ENCODE assay signal across 8 cellular contexts in the genomic region with DNA sequence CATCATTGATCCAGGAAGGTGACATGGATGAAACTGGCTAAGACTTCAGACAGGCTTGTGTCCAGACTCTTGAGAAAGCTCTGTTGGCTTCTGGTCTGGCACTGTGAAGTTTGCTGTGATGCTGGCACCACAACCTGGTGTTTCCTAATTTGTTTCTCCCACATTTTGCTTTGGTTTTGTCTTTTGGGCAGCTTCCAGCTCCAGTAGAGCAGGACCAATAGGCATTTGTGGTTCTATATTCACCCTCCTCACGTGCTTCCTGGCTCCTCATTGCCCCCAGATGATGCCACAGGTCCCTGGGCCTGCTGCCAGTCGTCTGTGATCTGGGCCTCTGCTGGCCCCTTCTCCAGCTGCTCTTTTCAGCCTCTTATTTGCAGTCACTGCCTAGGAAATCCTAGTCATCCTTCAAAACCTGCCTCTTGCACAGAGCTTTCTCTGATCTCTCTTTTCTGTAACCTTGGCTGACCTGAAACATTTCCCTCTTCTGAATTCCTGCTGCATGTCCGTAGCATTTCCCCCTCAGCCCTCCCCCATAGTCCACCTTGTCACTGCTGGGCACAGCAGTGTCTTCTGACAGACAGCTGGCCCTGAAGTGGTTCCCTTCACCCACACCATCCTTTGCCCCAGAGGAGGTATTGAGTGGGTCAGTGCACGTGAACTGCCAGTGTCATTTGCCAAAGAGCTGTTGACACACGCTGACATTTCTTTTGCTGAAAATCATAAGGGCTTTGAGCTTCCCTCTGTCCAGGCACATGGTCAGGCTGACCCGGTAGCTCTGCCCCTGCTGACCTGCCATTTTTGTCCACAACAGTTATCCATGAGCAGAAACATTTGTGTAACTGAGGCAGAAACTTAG.
DNase-seq lines count a peak whose midpoint lies in the region; ATAC-seq and TF ChIP-seq lines count a peak whose summit lies in the region.

No MANE protein-coding gene starts in this region.

- peaks cover 46 to 52% (median 49%) of the 10 kb centered on the region in 10 experiments for H3K4me1 ChIP-seq in BLaER1 treated with 17β-estradiol and CSF1 and Interleukin-3, amounts not matched to agents 10 nM and 100 nM
- peaks cover 15 to 16% of the 10 kb centered on the region in 2 experiments for H3K4me1 ChIP-seq in neutrophil (ENCODE audit: control insufficient read depth in 1 of 2, insufficient read depth in 1 of 2, low read depth in 1 of 2, low read length in 1 of 2)
- no peaks in the 10 kb centered on the region for H3K4me1 ChIP-seq in colonic mucosa

- H3K9me3 Mint-ChIP-seq in WTC11: no peaks in the 10 kb centered on the region

- no peak overlapping the region for H3K4me3 ChIP-seq in BLaER1 treated with 17β-estradiol and CSF1 and Interleukin-3, amounts not matched to agents 10 nM and 100 nM
- H3K4me3 ChIP-seq in neutrophil (ENCODE audit: low read depth in 1 of 2, low read length in 1 of 2) (no peak overlapping the region), colonic mucosa (no peak overlapping the region)

- ATAC-seq in WTC11 (no peak), HG03097 (IDR thresholded peaks at IDR 0.05; ENCODE audit: low FRiP score, unreplicated experiment) (no peak)

- peak overlapping the region; percentile 50 to 83 (median 64) for H3K4me2 ChIP-seq in BLaER1 treated with 17β-estradiol and CSF1 and Interleukin-3, amounts not matched to agents 10 nM and 100 nM

- H3K27me3 Mint-ChIP-seq in WTC11 (ENCODE audit: low read depth): no peaks in the 10 kb centered on the region

- peaks cover 65 to 94% (median 84%) of the 10 kb centered on the region in 11 experiments for H3K36me3 ChIP-seq in BLaER1 treated with 17β-estradiol and CSF1 and Interleukin-3, amounts not matched to agents 10 nM and 100 nM
- H3K36me3 ChIP-seq in neutrophil: peaks cover 72% of the 10 kb centered on the region
- H3K36me3 ChIP-seq in colonic mucosa: no peaks in the 10 kb centered on the region

- POLR2A ChIA-PET in WTC11 (lab: Charles Lee): no interaction called here

- H3K27ac ChIP-seq in BLaER1 treated with 17β-estradiol and CSF1 and Interleukin-3, amounts not matched to agents 10 nM and 100 nM: peak overlapping the region in 7 of 11 experiments; percentile 0 to 54 (median 29); a peak in 12 of 22 replicates
- H3K27ac ChIP-seq in cingulate gyrus (ENCODE audit: low read depth, low read length) (peak overlapping the region; percentile 41), neutrophil (peak overlapping the region; percentile 43), colonic mucosa (no peak overlapping the region)

- H4K20me1 ChIP-seq in BLaER1 treated with 17β-estradiol and CSF1 and Interleukin-3, amounts not matched to agents 10 nM and 100 nM: peaks cover 37 to 98% (median 82%) of the 10 kb centered on the region in 11 experiments

- DNase-seq in NCI-H1694 (lab: John Stamatoyannopoulos, UW) (peak; percentile 84), WTC11 (ENCODE audit: low spot score) (no peak), colonic mucosa (no peak)
- no peak for DNase-seq in effector CD8-positive, alpha-beta T cell (lab: John Stamatoyannopoulos, UW)

- TF ChIP-seq CTCF in neutrophil (IDR thresholded peaks at IDR 0.05) (no peak), WTC11 (IDR thresholded peaks at IDR 0.05) (no peak), colonic mucosa (IDR thresholded peaks at IDR 0.05) (no peak)

- CTCF ChIA-PET in WTC11 (lab: Charles Lee): interaction anchor here (1.1 to 1.5 kb wide), 2 partner anchors 15 to 67 kb away, joined by 3 to 6 read pairs; no protein-coding TSS in a partner anchor

- no peaks in the 10 kb centered on the region for H3K9me3 ChIP-seq in BLaER1 treated with 17β-estradiol and CSF1 and Interleukin-3, amounts not matched to agents 10 nM and 100 nM (replicated peaks in 1 of 11)
- H3K9me3 ChIP-seq in neutrophil (no peaks in the 10 kb centered on the region), colonic mucosa (no peaks in the 10 kb centered on the region)

- peaks cover 25% of the 10 kb centered on the region for H3K36me3 Mint-ChIP-seq in WTC11

- no peak overlapping the region for H3K27ac Mint-ChIP-seq in WTC11

- no peaks in the 10 kb centered on the region for H3K27me3 ChIP-seq in BLaER1 treated with 17β-estradiol and CSF1 and Interleukin-3, amounts not matched to agents 10 nM and 100 nM
- H3K27me3 ChIP-seq in neutrophil (no peaks in the 10 kb centered on the region), colonic mucosa (no peaks in the 10 kb centered on the region)

- intact Hi-C loops in colonic mucosa (cut with DNase I): no loop called here

- no peaks in the 10 kb centered on the region; the same call in 1 of the 2 replicates for H3K4me1 Mint-ChIP-seq in WTC11

- no peak overlapping the region for H3K4me3 Mint-ChIP-seq in WTC11

- H3K9ac ChIP-seq in BLaER1 treated with 17β-estradiol and CSF1 and Interleukin-3, amounts not matched to agents 10 nM and 100 nM: peak overlapping the region in 7 of 11 experiments; percentile 7 to 66 (median 29); a peak in 13 of 22 replicates
- no peak overlapping the region for H3K9ac ChIP-seq in colonic mucosa (ENCODE audit: low read depth in 2 of 2, low read length in 2 of 2)

TF ChIP-seq in WTC11, 78 proteins besides CTCF, POLR2A, EP300 and RAD21:
- TF ChIP-seq ZNF232 (CRISPR knock-in tag; IDR thresholded peaks at IDR 0.05) (no peak), JAZF1 (CRISPR knock-in tag; IDR thresholded peaks at IDR 0.05) (no peak), GRHL2 (CRISPR knock-in tag; IDR thresholded peaks at IDR 0.05; ENCODE audit: insufficient replicate concordance, severe bottlenecking) (no peak), JUN (CRISPR knock-in tag; IDR thresholded peaks at IDR 0.05) (no peak), SMAD3 (CRISPR knock-in tag; IDR thresholded peaks at IDR 0.05; ENCODE audit: borderline replicate concordance) (no peak), EMX1 (CRISPR knock-in tag; IDR thresholded peaks at IDR 0.05) (no peak), ZNF396 (CRISPR knock-in tag; IDR thresholded peaks at IDR 0.05; ENCODE audit: borderline replicate concordance) (no peak), MXD4 (CRISPR knock-in tag; IDR thresholded peaks at IDR 0.05; ENCODE audit: borderline replicate concordance) (no peak), MYBL2 (CRISPR knock-in tag; IDR thresholded peaks at IDR 0.05) (no peak)
- TF ChIP-seq, protein P1, sequence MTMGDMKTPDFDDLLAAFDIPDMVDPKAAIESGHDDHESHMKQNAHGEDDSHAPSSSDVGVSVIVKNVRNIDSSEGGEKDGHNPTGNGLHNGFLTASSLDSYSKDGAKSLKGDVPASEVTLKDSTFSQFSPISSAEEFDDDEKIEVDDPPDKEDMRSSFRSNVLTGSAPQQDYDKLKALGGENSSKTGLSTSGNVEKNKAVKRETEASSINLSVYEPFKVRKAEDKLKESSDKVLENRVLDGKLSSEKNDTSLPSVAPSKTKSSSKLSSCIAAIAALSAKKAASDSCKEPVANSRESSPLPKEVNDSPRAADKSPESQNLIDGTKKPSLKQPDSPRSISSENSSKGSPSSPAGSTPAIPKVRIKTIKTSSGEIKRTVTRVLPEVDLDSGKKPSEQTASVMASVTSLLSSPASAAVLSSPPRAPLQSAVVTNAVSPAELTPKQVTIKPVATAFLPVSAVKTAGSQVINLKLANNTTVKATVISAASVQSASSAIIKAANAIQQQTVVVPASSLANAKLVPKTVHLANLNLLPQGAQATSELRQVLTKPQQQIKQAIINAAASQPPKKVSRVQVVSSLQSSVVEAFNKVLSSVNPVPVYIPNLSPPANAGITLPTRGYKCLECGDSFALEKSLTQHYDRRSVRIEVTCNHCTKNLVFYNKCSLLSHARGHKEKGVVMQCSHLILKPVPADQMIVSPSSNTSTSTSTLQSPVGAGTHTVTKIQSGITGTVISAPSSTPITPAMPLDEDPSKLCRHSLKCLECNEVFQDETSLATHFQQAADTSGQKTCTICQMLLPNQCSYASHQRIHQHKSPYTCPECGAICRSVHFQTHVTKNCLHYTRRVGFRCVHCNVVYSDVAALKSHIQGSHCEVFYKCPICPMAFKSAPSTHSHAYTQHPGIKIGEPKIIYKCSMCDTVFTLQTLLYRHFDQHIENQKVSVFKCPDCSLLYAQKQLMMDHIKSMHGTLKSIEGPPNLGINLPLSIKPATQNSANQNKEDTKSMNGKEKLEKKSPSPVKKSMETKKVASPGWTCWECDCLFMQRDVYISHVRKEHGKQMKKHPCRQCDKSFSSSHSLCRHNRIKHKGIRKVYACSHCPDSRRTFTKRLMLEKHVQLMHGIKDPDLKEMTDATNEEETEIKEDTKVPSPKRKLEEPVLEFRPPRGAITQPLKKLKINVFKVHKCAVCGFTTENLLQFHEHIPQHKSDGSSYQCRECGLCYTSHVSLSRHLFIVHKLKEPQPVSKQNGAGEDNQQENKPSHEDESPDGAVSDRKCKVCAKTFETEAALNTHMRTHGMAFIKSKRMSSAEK (CRISPR knock-in tag; IDR thresholded peaks at IDR 0.05; ENCODE audit: borderline replicate concordance): no peak

Comparison
In these comparisons a context has a peak if more than half of its experiments do, and no peak if none do; other contexts are left out.
1. H3K9ac ChIP-seq: peak in BLaER1 treated with 17β-estradiol and CSF1 and Interleukin-3, amounts not matched to agents 10 nM and 100 nM (7 of 11); none in colonic mucosa (0 of 2).